In the genomic region with DNA sequence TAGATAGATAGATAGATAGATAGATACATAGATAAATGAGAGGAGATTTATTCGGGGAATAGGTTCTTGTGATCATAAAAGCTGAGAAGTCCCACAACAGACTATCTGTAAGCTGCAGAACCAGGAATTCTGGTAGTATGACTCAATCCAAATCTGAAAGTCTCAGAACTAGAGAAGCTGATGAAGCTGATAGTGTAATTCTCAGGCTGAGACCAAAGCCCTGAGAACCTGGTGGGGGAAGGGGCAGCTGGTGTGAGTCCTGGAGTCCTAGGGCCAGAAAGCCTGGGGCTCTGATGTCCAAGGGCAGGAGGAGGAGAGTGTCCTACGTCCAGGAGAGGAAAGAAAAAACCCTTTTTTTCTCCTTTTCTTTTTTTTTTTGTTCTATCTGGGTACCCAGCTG, we compare ENCODE assay signal across 18 cellular contexts. TPM values are rescaled to one million over a fixed set of nuclear protein-coding genes. Genes with fewer than 3 reads are reported as not detected.
"Had no signal": no experiment of that assay in that cellular context is flagged by ENCODE, and none has a peak within 500 bp of the region (broad histone marks: within the 10 kb centered on the region; RNA-seq: fewer than 3 reads in every experiment).

No MANE protein-coding gene starts in this region.

- H3K9me3 ChIP-seq: lower lobe of right lung, neutrophil, right atrium auricular region, thyroid gland, uterus had no signal

- H3K27ac ChIP-seq: lower lobe of right lung, neutrophil, right atrium auricular region, thyroid gland, uterus, VCaP had no signal

- H3K4me3 Mint-ChIP-seq: activated CD4-positive, alpha-beta memory T cell treated with anti-CD3 and anti-CD28 coated beads, Interleukin-2, amount 10 ng/mL, durations not matched to agents 7 days and 5 days; activated CD4-positive, alpha-beta T cell treated with anti-CD3 and anti-CD28 coated beads for 36 hours; activated naive CD8-positive, alpha-beta T cell treated with anti-CD3 and anti-CD28 coated beads, Interleukin-2, amount 50 U/mL, for 24 hours; activated T-helper 1 cell treated with anti-CD3 and anti-CD28 coated beads, Interleukin-12 subunit alpha, Interleukin-12 subunit beta, Interleukin-2, Interleukin-4 antibody, amounts not matched to agents 30 ng/mL and 10 ng/mL and 1 ng/mL, durations not matched to agents 14 hours and 24 hours and 36 hours; naive thymus-derived CD8-positive, alpha-beta T cell had no signal

- H3K4me1 Mint-ChIP-seq: activated CD4-positive, alpha-beta T cell treated with anti-CD3 and anti-CD28 coated beads for 36 hours; naive thymus-derived CD8-positive, alpha-beta T cell had no signal

- ATAC-seq: activated CD4-positive, alpha-beta T cell treated with anti-CD3 and anti-CD28 coated beads for 36 hours; activated naive CD8-positive, alpha-beta T cell treated with anti-CD3 and anti-CD28 coated beads, Interleukin-2, amount 50 U/mL, for 24 hours; lower lobe of right lung; naive thymus-derived CD8-positive, alpha-beta T cell had no signal

- H3K4me1 ChIP-seq: lower lobe of right lung, right atrium auricular region, thyroid gland, uterus had no signal

- DNase-seq: activated CD4-positive, alpha-beta memory T cell treated with anti-CD3 and anti-CD28 coated beads, Interleukin-2, amount 10 ng/mL, durations not matched to agents 7 days and 5 days; activated CD4-positive, alpha-beta T cell treated with anti-CD3 and anti-CD28 coated beads for 36 hours; activated CD8-positive, alpha-beta memory T cell treated with anti-CD3 and anti-CD28 coated beads, Interleukin-2, amount 50 U/mL, for 48 hours; activated naive CD4-positive, alpha-beta T cell treated with Interleukin-2 at 50 U/mL for 16 hours; activated naive CD8-positive, alpha-beta T cell treated with anti-CD3 and anti-CD28 coated beads, Interleukin-2, amount 50 U/mL, for 24 hours; effector memory CD4-positive, alpha-beta T cell; hippocampal formation; lower lobe of right lung; naive thymus-derived CD8-positive, alpha-beta T cell; posterior cingulate gyrus; T-helper 9 cell; thyroid gland; uterus had no signal

- H3K27ac Mint-ChIP-seq: activated CD4-positive, alpha-beta memory T cell treated with anti-CD3 and anti-CD28 coated beads, Interleukin-2, amount 10 ng/mL, durations not matched to agents 7 days and 5 days; activated CD4-positive, alpha-beta T cell treated with anti-CD3 and anti-CD28 coated beads for 36 hours; activated naive CD8-positive, alpha-beta T cell treated with anti-CD3 and anti-CD28 coated beads, Interleukin-2, amount 50 U/mL, for 24 hours; activated T-helper 1 cell treated with anti-CD3 and anti-CD28 coated beads, Interleukin-12 subunit alpha, Interleukin-12 subunit beta, Interleukin-2, Interleukin-4 antibody, amounts not matched to agents 30 ng/mL and 10 ng/mL and 1 ng/mL, durations not matched to agents 14 hours and 24 hours and 36 hours; naive thymus-derived CD8-positive, alpha-beta T cell had no signal

- H3K27me3 ChIP-seq: neutrophil, right atrium auricular region, thyroid gland, uterus had no signal

- H3K4me3 ChIP-seq: lower lobe of right lung, right atrium auricular region, skin epidermis, thyroid gland, uterus had no signal

- H3K36me3 ChIP-seq: lower lobe of right lung, neutrophil, right atrium auricular region, thyroid gland, uterus had no signal

RNA-seq across cellular contexts. Expression of gene BANK1, which starts 8.0 kb away (rescaled TPM):
- total RNA-seq: activated CD4-positive, alpha-beta T cell treated with anti-CD3 and anti-CD28 coated beads for 36 hours; activated T-helper 1 cell treated with anti-CD3 and anti-CD28 coated beads, Interleukin-12 subunit alpha, Interleukin-12 subunit beta, Interleukin-2, Interleukin-4 antibody, amounts not matched to agents 30 ng/mL and 10 ng/mL and 1 ng/mL, durations not matched to agents 14 hours and 24 hours and 36 hours had no signal
